In the genomic region with DNA sequence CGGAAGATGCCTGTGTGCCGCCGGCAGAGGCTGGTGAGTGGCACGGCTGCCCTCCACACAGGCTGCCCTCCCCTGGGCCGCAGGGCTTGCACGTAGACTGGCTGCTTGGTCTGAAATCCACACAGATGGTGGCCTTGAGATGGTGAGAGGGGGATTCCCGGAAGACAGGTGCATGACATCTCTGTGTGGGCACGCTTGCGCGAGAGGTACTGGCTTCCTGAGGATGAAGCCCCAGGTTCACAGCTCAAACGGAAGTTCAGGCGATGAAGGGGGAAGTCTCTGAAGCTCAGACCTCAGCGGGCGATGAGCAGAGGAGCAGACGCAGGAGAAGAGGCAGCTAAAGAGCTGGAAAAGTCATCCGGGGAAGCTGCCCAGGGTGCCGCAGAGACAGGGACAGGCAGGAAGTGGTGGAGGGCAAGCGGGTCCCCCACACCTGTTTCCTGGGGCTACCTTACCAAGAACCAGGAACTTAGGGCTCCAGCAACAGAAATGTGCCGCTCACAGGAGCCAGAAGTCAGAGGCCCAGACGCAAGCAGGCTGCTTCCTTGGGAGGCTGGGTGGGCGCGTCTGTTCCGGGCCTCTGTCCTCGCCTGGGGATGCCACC, we compare ENCODE assay signal across 8 cellular contexts. TPM values are rescaled to one million over a fixed set of nuclear protein-coding genes. Genes with fewer than 3 reads are reported as not detected.
DNase-seq lines count a peak whose midpoint lies in the region; ATAC-seq and TF ChIP-seq lines count a peak whose summit lies in the region.

No MANE protein-coding gene starts in this region.

- no peaks in the 10 kb centered on the region for H3K27me3 ChIP-seq in CD4-positive, alpha-beta memory T cell (ENCODE audit: insufficient read depth, low read length)
- H3K27me3 ChIP-seq in HL-60 (ENCODE audit: insufficient read depth, poor library complexity, severe bottlenecking) (no peaks in the 10 kb centered on the region), mammary epithelial cell (ENCODE audit: insufficient read depth, low read length) (no peaks in the 10 kb centered on the region), GM23248 (replicated peaks; ENCODE audit: insufficient read depth) (no peaks in the 10 kb centered on the region)

- WGBS in mammary epithelial cell (ENCODE audit: low coverage, missing lambda C conversion rate), result 96% methylated on average over 17 of the region's 24 CpGs
- 96% methylated on average over 24 of the region's 24 CpGs for WGBS in GM23248 (ENCODE audit: low coverage in 1 of 2, low lambda C conversion rate in 2 of 2, missing lambda C conversion rate in 2 of 2), 2 experiments

- H3K36me3 ChIP-seq in CD4-positive, alpha-beta memory T cell (ENCODE audit: insufficient read depth, low read length), result peaks cover 4% of the 10 kb centered on the region
- H3K36me3 ChIP-seq in mammary epithelial cell (ENCODE audit: insufficient read depth, low read length) (no peaks in the 10 kb centered on the region), GM23248 (ENCODE audit: low read depth) (no peaks in the 10 kb centered on the region; the same call in 1 of the 2 replicates)

- no peak overlapping the region for H3K9ac ChIP-seq in mammary epithelial cell (ENCODE audit: insufficient read depth, low read length)
- no peak overlapping the region for H3K9ac ChIP-seq in GM23248

- DNase-seq in CD4-positive, alpha-beta memory T cell, result peak; percentile 82 to 94 (median 84)
- DNase-seq in HL-60 (ENCODE audit: low read depth in 1 of 2, low spot score in 1 of 2), result peak; percentile 70 to 83
- peak; percentile 61 for DNase-seq in activated CD8-positive, alpha-beta memory T cell treated with anti-CD3 and anti-CD28 coated beads, Interleukin-2, amount 50 U/mL, for 1 hour (ENCODE audit: extremely low read depth)
- peak; percentile 76 to 81 for DNase-seq in memory B cell (ENCODE audit: low spot score in 2 of 2)
- DNase-seq in mammary epithelial cell, result no peak
- DNase-seq in GM23248, result no peak

- H3K36me3 Mint-ChIP-seq in CD4-positive, alpha-beta memory T cell, result peaks cover 0 to 10% of the 10 kb centered on the region in 2 donors
- H3K36me3 Mint-ChIP-seq in memory B cell, result no peaks in the 10 kb centered on the region

- H3K4me3 Mint-ChIP-seq in CD4-positive, alpha-beta memory T cell, result peak overlapping the region; percentile 75 to 88 (median 84)
- H3K4me3 Mint-ChIP-seq in memory B cell, result peak overlapping the region; percentile 85

- peaks cover 16 to 48% (median 32%) of the 10 kb centered on the region in 4 donors for H3K4me1 Mint-ChIP-seq in CD4-positive, alpha-beta memory T cell
- H3K4me1 Mint-ChIP-seq in memory B cell, result peaks cover 23% of the 10 kb centered on the region

- H3K27ac ChIP-seq in CD4-positive, alpha-beta memory T cell (ENCODE audit: low read depth, low read length), result peak overlapping the region; percentile 91
- H3K27ac ChIP-seq in HL-60 (replicated peaks) (peak overlapping the region; percentile 74), mammary epithelial cell (ENCODE audit: insufficient read depth, low read depth, low read length) (no peak overlapping the region), GM23248 (no peak overlapping the region)

- peak overlapping the region; percentile 94 to 100 (median 95) for H3K27ac Mint-ChIP-seq in CD4-positive, alpha-beta memory T cell
- peak overlapping the region; percentile 98 for H3K27ac Mint-ChIP-seq in memory B cell

- H3K79me2 ChIP-seq in mammary epithelial cell (ENCODE audit: insufficient read depth, low read length) (no peaks in the 10 kb centered on the region), GM23248 (ENCODE audit: insufficient read depth) (no peaks in the 10 kb centered on the region)

- H3K4me3 ChIP-seq in CD4-positive, alpha-beta memory T cell (ENCODE audit: low read length in 2 of 2), result peak overlapping the region; percentile 26 to 48
- no peak overlapping the region for H3K4me3 ChIP-seq in HL-60 (replicated peaks; ENCODE audit: insufficient read depth, low read length)
- H3K4me3 ChIP-seq in mammary epithelial cell (replicated peaks in 1 of 3; ENCODE audit: insufficient read depth in 1 of 3, low read depth in 2 of 3, low read length in 3 of 3), result no peak overlapping the region
- no peak overlapping the region for H3K4me3 ChIP-seq in GM23248

- no TSS peak for BruUV-seq in mammary epithelial cell (replicated peaks; lab: Mats Ljungman, UMichigan)

- no peak overlapping the region for H2AFZ ChIP-seq in mammary epithelial cell (ENCODE audit: low read depth, low read length)
- H2AFZ ChIP-seq in GM23248, result no peak overlapping the region

- no peaks in the 10 kb centered on the region for H3K9me3 Mint-ChIP-seq in CD4-positive, alpha-beta memory T cell
- H3K9me3 Mint-ChIP-seq in memory B cell, result no peaks in the 10 kb centered on the region

- intact Hi-C loops in CD4-positive, alpha-beta memory T cell (cut with micrococcal nuclease), result loop anchor here (1.0 kb wide), 1 partner anchor 158 kb away; no protein-coding TSS in a partner anchor
- intact Hi-C loops in mammary epithelial cell (cut with micrococcal nuclease), result no loop called here

- peaks cover 27% of the 10 kb centered on the region for H3K4me1 ChIP-seq in CD4-positive, alpha-beta memory T cell (ENCODE audit: insufficient read depth, low read length)
- H3K4me1 ChIP-seq in mammary epithelial cell (ENCODE audit: insufficient read depth, low read length) (peaks cover 3% of the 10 kb centered on the region), GM23248 (ENCODE audit: insufficient read depth) (no peaks in the 10 kb centered on the region)

- H4K20me1 ChIP-seq in mammary epithelial cell (ENCODE audit: insufficient read depth, low read length) (no peaks in the 10 kb centered on the region), GM23248 (ENCODE audit: insufficient read depth) (no peaks in the 10 kb centered on the region)

- no peak for TF ChIP-seq CTCF in HL-60 (IDR thresholded peaks at IDR 0.05; ENCODE audit: insufficient read depth, low read length)
- TF ChIP-seq CTCF in mammary epithelial cell (conservative IDR thresholded peaks at IDR 0.05 in 1 of 2, IDR thresholded peaks at IDR 0.05 in 1 of 2; ENCODE audit: extremely low read depth in 1 of 2, insufficient read depth in 1 of 2, low read depth in 1 of 2, low read length in 2 of 2), result no peak

- in situ Hi-C loops in mammary epithelial cell (cut with MboI; ENCODE audit: low sequenced_read_pairs in 2 of 2) (loop anchor here in 1 of 2 donors (25.0 kb wide), 1 partner anchor 287 kb away; a partner anchor contains a TSS), GM23248 (cut with MboI) (no loop called here)

- CTCF ChIA-PET in CD4-positive, alpha-beta memory T cell (lab: Charles Lee; ENCODE audit: partially characterized antibody), result interaction anchor here (1.0 to 4.0 kb wide), 4 partner anchors 57 to 158 kb away, joined by 3 to 24 read pairs (median 10); no protein-coding TSS in a partner anchor
- CTCF ChIA-PET in mammary epithelial cell (lab: Charles Lee; ENCODE audit: low non-redundant PET), result no interaction called here

- H3K9me3 ChIP-seq in CD4-positive, alpha-beta memory T cell (ENCODE audit: control insufficient read depth in 1 of 2, low read length in 2 of 2), result no peaks in the 10 kb centered on the region
- H3K9me3 ChIP-seq in mammary epithelial cell (replicated peaks; ENCODE audit: insufficient read depth, low read length) (no peaks in the 10 kb centered on the region), GM23248 (ENCODE audit: low read depth) (no peaks in the 10 kb centered on the region)

- H3K27me3 Mint-ChIP-seq in CD4-positive, alpha-beta memory T cell, result no peaks in the 10 kb centered on the region
- H3K27me3 Mint-ChIP-seq in memory B cell, result no peaks in the 10 kb centered on the region

- no peaks in the 10 kb centered on the region for H3K9me2 ChIP-seq in GM23248 (ENCODE audit: insufficient read depth)

- no peaks in the 10 kb centered on the region for H3F3A ChIP-seq in GM23248 (ENCODE audit: insufficient read depth)

- ATAC-seq in memory B cell (ENCODE audit: low read depth) (peak; percentile 77), GM18858 (IDR thresholded peaks at IDR 0.05; ENCODE audit: unreplicated experiment) (no peak), HG03469 (IDR thresholded peaks at IDR 0.05; ENCODE audit: unreplicated experiment) (no peak)

- H3K4me2 ChIP-seq in mammary epithelial cell (ENCODE audit: insufficient read depth, low read depth, low read length), result no peak overlapping the region
- H3K4me2 ChIP-seq in GM23248 (ENCODE audit: unreplicated experiment), result no peak overlapping the region

- POLR2A ChIA-PET in CD4-positive, alpha-beta memory T cell (lab: Charles Lee; ENCODE audit: partially characterized antibody), result interaction anchor here (0.6 to 1.9 kb wide), 14 partner anchors 9 to 600 kb away, joined by 3 to 13 read pairs (median 4); a partner anchor contains a TSS

- dilution Hi-C loops in mammary epithelial cell (cut with HindIII; ENCODE audit: low sequenced_read_pairs), result no loop called here

RNA-seq across cellular contexts. Expression of a gene that starts 7.2 kb away (rescaled TPM):
- total RNA-seq in CD4-positive, alpha-beta memory T cell, result 10 to 100 TPM; 36.0 to 36.2 TPM
- 10 to 100 TPM; 40.2 to 46.1 TPM for polyA plus RNA-seq in CD4-positive, alpha-beta memory T cell
- total RNA-seq in mammary epithelial cell, result 10 to 100 TPM; 26.5 to 51.5 TPM
- polyA plus RNA-seq in mammary epithelial cell (63.8 TPM), GM23248 (2016; fragmentation: Nextera tagmentation; extraction: Ambion mirVana) (78.4 and 80.0 TPM in 2 replicates)
- 22.6 TPM for polyA minus RNA-seq in mammary epithelial cell
- 57.1 and 73.2 TPM in 2 replicates for total RNA-seq in GM23248 (2014; rRNA removed; shearing (Covaris generic))

RNA-seq across cellular contexts. Expression of a gene that starts 7.4 kb away (rescaled TPM):
- total RNA-seq in CD4-positive, alpha-beta memory T cell, result 10 to 100 TPM; 19.6 to 27.2 TPM
- 10 to 100 TPM; 16.9 to 19.0 TPM for polyA plus RNA-seq in CD4-positive, alpha-beta memory T cell
- total RNA-seq in mammary epithelial cell, result 10 to 100 TPM; 19.0 to 19.9 TPM
- 12.6 TPM for polyA plus RNA-seq in mammary epithelial cell
- polyA minus RNA-seq in mammary epithelial cell, result 3.8 TPM
- 16.9 and 24.4 TPM in 2 replicates for total RNA-seq in GM23248 (2014; rRNA removed; shearing (Covaris generic))
- polyA plus RNA-seq in GM23248 (2016; fragmentation: Nextera tagmentation; extraction: Ambion mirVana), result 21.9 and 28.5 TPM in 2 replicates

RNA-seq across cellular contexts. Expression of a gene that starts 34.9 kb away (rescaled TPM):
- total RNA-seq in CD4-positive, alpha-beta memory T cell, result 10 to 100 TPM; 58.8 to 62.3 TPM
- 10 to 100 TPM; 48.1 to 49.7 TPM for polyA plus RNA-seq in CD4-positive, alpha-beta memory T cell
- total RNA-seq in mammary epithelial cell, result 10 to 100 TPM; 26.6 to 68.7 TPM
- polyA plus RNA-seq in mammary epithelial cell (11.1 TPM), GM23248 (2016; fragmentation: Nextera tagmentation; extraction: Ambion mirVana) (10.8 TPM in 2 replicates)
- 6.3 TPM for polyA minus RNA-seq in mammary epithelial cell
- 16.2 and 17.3 TPM in 2 replicates for total RNA-seq in GM23248 (2014; rRNA removed; shearing (Covaris generic))

Comparison
In these comparisons a context has a peak if more than half of its experiments do, and no peak if none do; other contexts are left out.
1. DNase-seq: peak in CD4-positive, alpha-beta memory T cell (5 of 5), HL-60 (2 of 2), activated CD8-positive, alpha-beta memory T cell treated with anti-CD3 and anti-CD28 coated beads, Interleukin-2, amount 50 U/mL, for 1 hour (single experiment) and memory B cell (2 of 2); none in mammary epithelial cell (single experiment) and GM23248 (single experiment).
2. H3K27ac ChIP-seq: peak in CD4-positive, alpha-beta memory T cell (single experiment) and HL-60 (single experiment); none in mammary epithelial cell (single experiment) and GM23248 (single experiment).
3. H3K4me3 ChIP-seq: peak in CD4-positive, alpha-beta memory T cell (2 of 2); none in HL-60 (single experiment), mammary epithelial cell (0 of 3) and GM23248 (single experiment).